21 cellular contexts compared by ENCODE assay signal in the genomic region with DNA sequence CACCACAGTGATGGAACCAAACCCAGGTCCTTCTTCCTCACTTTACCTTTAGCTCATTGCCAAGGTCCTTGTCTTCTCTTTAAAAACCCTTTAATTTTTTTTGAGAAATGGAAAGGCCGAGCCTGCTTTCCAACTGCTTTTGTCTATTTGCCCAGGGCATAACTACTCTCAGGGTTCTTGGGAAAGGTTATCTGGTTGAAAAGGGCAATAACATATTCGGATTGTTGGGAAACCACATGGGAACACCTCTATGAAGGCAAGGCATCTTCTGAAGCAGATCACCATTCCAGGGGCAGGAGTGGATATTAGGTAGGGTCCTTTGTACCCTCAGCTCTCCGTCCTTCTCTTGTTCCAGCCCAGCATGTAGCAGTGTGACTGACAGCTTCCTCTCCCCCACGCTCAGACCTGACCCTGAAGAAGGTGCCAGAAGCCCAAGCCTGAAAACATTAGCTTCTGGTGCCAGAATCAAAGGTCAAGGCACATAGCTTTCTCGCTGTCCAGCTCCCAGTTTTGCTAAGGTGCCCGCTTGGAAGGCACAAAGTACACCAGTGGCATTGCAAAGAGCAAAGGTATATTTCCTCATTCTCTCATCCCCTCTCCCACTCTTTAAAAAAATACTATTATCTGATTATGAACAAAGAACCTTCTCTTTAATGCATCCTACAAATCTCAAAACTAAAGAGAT.
"Had no signal": no experiment of that assay in that cellular context is flagged by ENCODE, and none has a peak within 500 bp of the region (broad histone marks: within the 10 kb centered on the region; RNA-seq: fewer than 3 reads in every experiment).

No MANE protein-coding gene starts in this region.

- H3K4me3 ChIP-seq: esophagus squamous epithelium, gastroesophageal sphincter, mucosa of descending colon, ovary, suprapubic skin, thyroid gland, upper lobe of left lung, uterus had no signal

- DNase-seq: effector memory CD8-positive, alpha-beta T cell; esophagus squamous epithelium; foreskin fibroblast; glutamatergic neuron; kidney; mammary epithelial cell; naive thymus-derived CD8-positive, alpha-beta T cell; ovary; right cardiac atrium; stimulated activated CD4-positive, alpha-beta T cell treated with anti-CD3 and anti-CD28 coated beads, Interleukin-4, amount 100 ng/mL, for 1 hour; stimulated activated CD8-positive, alpha-beta memory T cell treated with anti-CD3 and anti-CD28 coated beads, Interleukin-4, amount 100 ng/mL, for 48 hours; stimulated activated naive CD8-positive, alpha-beta T cell treated with anti-CD3 and anti-CD28 coated beads, Interleukin-15, Interleukin-2, amounts not matched to agents 100 U/mL and 50 U/mL, for 24 hours; upper lobe of left lung; uterus had no signal

- H3K9me3 Mint-ChIP-seq: neural crest cell had no signal

- H3K4me3 Mint-ChIP-seq: effector memory CD8-positive, alpha-beta T cell; naive thymus-derived CD8-positive, alpha-beta T cell; neural crest cell; stimulated activated effector memory CD8-positive, alpha-beta T cell treated with anti-CD3 and anti-CD28 coated beads, Interleukin-12 subunit alpha, Interleukin-12 subunit beta, amount 100 ng/mL, for 72 hours had no signal

- H3K27me3 ChIP-seq: esophagus squamous epithelium, gastroesophageal sphincter, ovary, suprapubic skin, thyroid gland, upper lobe of left lung, uterus had no signal

- H3K27ac ChIP-seq: esophagus squamous epithelium, gastroesophageal sphincter, ovary, suprapubic skin, thyroid gland, upper lobe of left lung, uterus had no signal

- H3K36me3 ChIP-seq: esophagus squamous epithelium, gastroesophageal sphincter, ovary, suprapubic skin, thyroid gland, upper lobe of left lung, uterus had no signal

- H3K36me3 Mint-ChIP-seq: naive thymus-derived CD8-positive, alpha-beta T cell; stimulated activated effector memory CD8-positive, alpha-beta T cell treated with anti-CD3 and anti-CD28 coated beads, Interleukin-12 subunit alpha, Interleukin-12 subunit beta, amount 100 ng/mL, for 72 hours had no signal

- H3K27ac Mint-ChIP-seq: effector memory CD8-positive, alpha-beta T cell; naive thymus-derived CD8-positive, alpha-beta T cell; stimulated activated effector memory CD8-positive, alpha-beta T cell treated with anti-CD3 and anti-CD28 coated beads, Interleukin-12 subunit alpha, Interleukin-12 subunit beta, amount 100 ng/mL, for 72 hours had no signal

- H3K9me3 ChIP-seq: esophagus squamous epithelium, gastroesophageal sphincter, mucosa of descending colon, ovary, suprapubic skin, thyroid gland, upper lobe of left lung, uterus had no signal

- ATAC-seq: effector memory CD8-positive, alpha-beta T cell; gastroesophageal sphincter; left colon; mucosa of descending colon; naive thymus-derived CD8-positive, alpha-beta T cell; right cardiac atrium; stimulated activated effector memory CD8-positive, alpha-beta T cell treated with anti-CD3 and anti-CD28 coated beads, Interleukin-12 subunit alpha, Interleukin-12 subunit beta, amount 100 ng/mL, for 72 hours; stimulated activated naive CD8-positive, alpha-beta T cell treated with anti-CD3 and anti-CD28 coated beads, Interleukin-15, Interleukin-2, amounts not matched to agents 100 U/mL and 50 U/mL, for 24 hours had no signal

- H3K4me1 Mint-ChIP-seq: stimulated activated effector memory CD8-positive, alpha-beta T cell treated with anti-CD3 and anti-CD28 coated beads, Interleukin-12 subunit alpha, Interleukin-12 subunit beta, amount 100 ng/mL, for 72 hours had no signal

- H3K27me3 Mint-ChIP-seq: effector memory CD8-positive, alpha-beta T cell; naive thymus-derived CD8-positive, alpha-beta T cell had no signal

- H3K4me1 ChIP-seq: esophagus squamous epithelium, gastroesophageal sphincter, suprapubic skin, thyroid gland, uterus had no signal
